1 cellular context compared by ENCODE assay signal in genomic region chr2:88320374-88320773, GRCh38.
TF ChIP-seq lines count a peak whose summit lies in the region.

No MANE protein-coding gene starts in this region.

TF ChIP-seq in GM12878, 131 proteins besides CTCF, POLR2A, EP300 and RAD21 (continued from another document):
- no peak for TF ChIP-seq TBL1XR1 (IDR thresholded peaks at IDR 0.05; ENCODE audit: low read depth, low read length)
- no peak for TF ChIP-seq POU2F2 (IDR thresholded peaks at IDR 0.05; ENCODE audit: borderline replicate concordance, low read depth, low read length)
- TF ChIP-seq, protein P1, sequence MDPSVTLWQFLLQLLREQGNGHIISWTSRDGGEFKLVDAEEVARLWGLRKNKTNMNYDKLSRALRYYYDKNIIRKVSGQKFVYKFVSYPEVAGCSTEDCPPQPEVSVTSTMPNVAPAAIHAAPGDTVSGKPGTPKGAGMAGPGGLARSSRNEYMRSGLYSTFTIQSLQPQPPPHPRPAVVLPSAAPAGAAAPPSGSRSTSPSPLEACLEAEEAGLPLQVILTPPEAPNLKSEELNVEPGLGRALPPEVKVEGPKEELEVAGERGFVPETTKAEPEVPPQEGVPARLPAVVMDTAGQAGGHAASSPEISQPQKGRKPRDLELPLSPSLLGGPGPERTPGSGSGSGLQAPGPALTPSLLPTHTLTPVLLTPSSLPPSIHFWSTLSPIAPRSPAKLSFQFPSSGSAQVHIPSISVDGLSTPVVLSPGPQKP (IDR thresholded peaks at IDR 0.05; ENCODE audit: low read depth, low read length) = no peak
- no peak for TF ChIP-seq SMAD1 (IDR thresholded peaks at IDR 0.05; ENCODE audit: low read depth, partially characterized antibody)
- no peak for TF ChIP-seq TAF1 (IDR thresholded peaks at IDR 0.05; ENCODE audit: borderline replicate concordance, low read depth, low read length)
